Comparison of ENCODE assay signal across 8 cellular contexts in genomic region chr2:160493227-160494028, GRCh38. TPM values are rescaled to one million over a fixed set of nuclear protein-coding genes. Genes with fewer than 3 reads are reported as not detected.
A peak's percentile ranks its signal among the peaks of the same experiment; 100 is the strongest.
DNase-seq lines count a peak whose midpoint lies in the region; ATAC-seq and TF ChIP-seq lines count a peak whose summit lies in the region.

TSS of gene RBMS1 (minus strand) at chr2:160493807. CDS start at chr2:160493363, 444 bp downstream.

- no peaks in the 10 kb centered on the region for H3K27me3 Mint-ChIP-seq in activated T-cell treated with anti-CD3 and anti-CD28 coated beads, Interleukin-2, amount 50 U/mL, for 72 hours (ENCODE audit: low read depth)
- peaks cover 0 to 12% (median 0%) of the 10 kb centered on the region in 5 donors for H3K27me3 Mint-ChIP-seq in naive thymus-derived CD4-positive, alpha-beta T cell
- H3K27me3 Mint-ChIP-seq in stimulated activated naive CD8-positive, alpha-beta T cell treated with anti-CD3 and anti-CD28 coated beads, Interleukin-15, Interleukin-2, amounts not matched to agents 100 ng/mL and 50 ng/mL, for 24 hours: no peaks in the 10 kb centered on the region

- peaks cover 2 to 8% of the 10 kb centered on the region in 2 donors for H3K36me3 Mint-ChIP-seq in activated T-cell treated with anti-CD3 and anti-CD28 coated beads, Interleukin-2, amount 50 U/mL, for 72 hours (ENCODE audit: insufficient read depth in 2 of 2)
- peaks cover 0 to 5% (median 0%) of the 10 kb centered on the region in 5 donors for H3K36me3 Mint-ChIP-seq in naive thymus-derived CD4-positive, alpha-beta T cell
- H3K36me3 Mint-ChIP-seq in stimulated activated naive CD8-positive, alpha-beta T cell treated with anti-CD3 and anti-CD28 coated beads, Interleukin-15, Interleukin-2, amounts not matched to agents 100 ng/mL and 50 ng/mL, for 24 hours (ENCODE audit: low read depth): no peaks in the 10 kb centered on the region

- no peaks in the 10 kb centered on the region for H3K9me3 ChIP-seq in OCI-LY3 (ENCODE audit: insufficient read depth, low read length)
- no peaks in the 10 kb centered on the region for H3K9me3 ChIP-seq in naive thymus-derived CD4-positive, alpha-beta T cell (ENCODE audit: control insufficient read depth in 2 of 3, low read length in 3 of 3)

- H3K4me3 ChIP-seq in BJ (ENCODE audit: low read depth, low read length): peak within 1 kb of the TSS; percentile 87
- H3K4me3 ChIP-seq in HFF-Myc (replicated peaks; ENCODE audit: low read depth, low read length): peak within 1 kb of the TSS; percentile 73
- H3K4me3 ChIP-seq in OCI-LY3 (ENCODE audit: low read length): peak within 1 kb of the TSS; percentile 80
- peak within 1 kb of the TSS; percentile 64 for H3K4me3 ChIP-seq in naive thymus-derived CD4-positive, alpha-beta T cell (ENCODE audit: low read length)

- no peaks in the 10 kb centered on the region for H3K79me2 ChIP-seq in OCI-LY3 (ENCODE audit: low read length)

- H3K27me3 ChIP-seq in BJ (ENCODE audit: control insufficient read depth, insufficient read depth, low read length): no peaks in the 10 kb centered on the region
- H3K27me3 ChIP-seq in OCI-LY3 (ENCODE audit: low read depth, low read length): peaks cover 16% of the 10 kb centered on the region
- H3K27me3 ChIP-seq in naive thymus-derived CD4-positive, alpha-beta T cell (ENCODE audit: control insufficient read depth in 2 of 2, insufficient read depth in 2 of 2, low read length in 2 of 2): no peaks in the 10 kb centered on the region

- TF ChIP-seq CTCF in BJ (IDR thresholded peaks at IDR 0.05; ENCODE audit: insufficient read depth, low read depth, low read length) (no peak), HFF-Myc (IDR thresholded peaks at IDR 0.05; ENCODE audit: low read depth, low read length, missing control alignments) (no peak), OCI-LY3 (IDR thresholded peaks at IDR 0.05; ENCODE audit: low read depth, low read length) (no peak)

- H3K9ac ChIP-seq in OCI-LY3 (ENCODE audit: low read length): peak within 1 kb of the TSS; percentile 52

- intact Hi-C loops in naive thymus-derived CD4-positive, alpha-beta T cell (cut with micrococcal nuclease): loop anchor here (1.0 to 10.0 kb wide), 12 partner anchors 10 to 1851 kb away; partner anchors contain the start of genes GCA (in 1 of the 2) and TANK (in 1 of the 2)

- H3K4me3 Mint-ChIP-seq in activated T-cell treated with anti-CD3 and anti-CD28 coated beads, Interleukin-2, amount 50 U/mL, for 72 hours: peak within 1 kb of the TSS; percentile 94 to 95
- H3K4me3 Mint-ChIP-seq in naive thymus-derived CD4-positive, alpha-beta T cell: peak within 1 kb of the TSS; percentile 87 to 98 (median 96)
- peak within 1 kb of the TSS; percentile 90 for H3K4me3 Mint-ChIP-seq in stimulated activated naive CD8-positive, alpha-beta T cell treated with anti-CD3 and anti-CD28 coated beads, Interleukin-15, Interleukin-2, amounts not matched to agents 100 ng/mL and 50 ng/mL, for 24 hours

- POLR2A ChIA-PET in BJ (lab: Charles Lee): interaction anchor here (0.6 kb wide), 1 partner anchor 42 kb away, joined by 3 read pairs; no protein-coding TSS in a partner anchor
- POLR2A ChIA-PET in naive thymus-derived CD4-positive, alpha-beta T cell (lab: Charles Lee): interaction anchor here (0.7 to 1.7 kb wide), 7 partner anchors 11 to 235 kb away, joined by 3 to 7 read pairs (median 3); no protein-coding TSS in a partner anchor

- peak within 1 kb of the TSS; percentile 92 for H3K27ac Mint-ChIP-seq in activated T-cell treated with anti-CD3 and anti-CD28 coated beads, Interleukin-2, amount 50 U/mL, for 72 hours
- H3K27ac Mint-ChIP-seq in naive thymus-derived CD4-positive, alpha-beta T cell: peak within 1 kb of the TSS; percentile 91 to 98 (median 97)
- peak within 1 kb of the TSS; percentile 84 for H3K27ac Mint-ChIP-seq in stimulated activated naive CD8-positive, alpha-beta T cell treated with anti-CD3 and anti-CD28 coated beads, Interleukin-15, Interleukin-2, amounts not matched to agents 100 ng/mL and 50 ng/mL, for 24 hours

- peaks cover 51% of the 10 kb centered on the region for H3K4me1 Mint-ChIP-seq in activated T-cell treated with anti-CD3 and anti-CD28 coated beads, Interleukin-2, amount 50 U/mL, for 72 hours (ENCODE audit: low read depth)
- peaks cover 17 to 56% (median 47%) of the 10 kb centered on the region in 7 donors for H3K4me1 Mint-ChIP-seq in naive thymus-derived CD4-positive, alpha-beta T cell
- H3K4me1 Mint-ChIP-seq in stimulated activated naive CD8-positive, alpha-beta T cell treated with anti-CD3 and anti-CD28 coated beads, Interleukin-15, Interleukin-2, amounts not matched to agents 100 ng/mL and 50 ng/mL, for 24 hours (ENCODE audit: low read depth): peaks cover 60% of the 10 kb centered on the region

- no peaks in the 10 kb centered on the region for H3K4me1 ChIP-seq in OCI-LY3 (ENCODE audit: low read length)
- peaks cover 3 to 10% of the 10 kb centered on the region in 2 donors for H3K4me1 ChIP-seq in naive thymus-derived CD4-positive, alpha-beta T cell (ENCODE audit: control insufficient read depth in 2 of 2, insufficient read depth in 2 of 2, low read length in 2 of 2)

- no peaks in the 10 kb centered on the region for H3K9me3 Mint-ChIP-seq in activated T-cell treated with anti-CD3 and anti-CD28 coated beads, Interleukin-2, amount 50 U/mL, for 72 hours
- H3K9me3 Mint-ChIP-seq in naive thymus-derived CD4-positive, alpha-beta T cell: no peaks in the 10 kb centered on the region
- no peaks in the 10 kb centered on the region for H3K9me3 Mint-ChIP-seq in stimulated activated naive CD8-positive, alpha-beta T cell treated with anti-CD3 and anti-CD28 coated beads, Interleukin-15, Interleukin-2, amounts not matched to agents 100 ng/mL and 50 ng/mL, for 24 hours

- no peak within 1 kb of the TSS for H3K27ac ChIP-seq in OCI-LY3 (ENCODE audit: low read length)
- peak within 1 kb of the TSS; percentile 96 for H3K27ac ChIP-seq in naive thymus-derived CD4-positive, alpha-beta T cell (ENCODE audit: low read depth, low read length)

- CTCF ChIA-PET in BJ (lab: Yijun Ruan, JAX): interaction anchor here (0.7 kb wide), 1 partner anchor 91 kb away, joined by 3 read pairs; no protein-coding TSS in a partner anchor
- CTCF ChIA-PET in naive thymus-derived CD4-positive, alpha-beta T cell (lab: Charles Lee): no interaction called here

- no peak within 1 kb of the TSS for H2AFZ ChIP-seq in OCI-LY3 (ENCODE audit: low read depth, low read length)

- H4K20me1 ChIP-seq in OCI-LY3 (ENCODE audit: insufficient read depth, low read length): no peaks in the 10 kb centered on the region

- H3K36me3 ChIP-seq in BJ (ENCODE audit: control insufficient read depth, insufficient read depth, low read length) (no peaks in the 10 kb centered on the region), OCI-LY3 (replicated peaks; ENCODE audit: low read depth, low read length) (no peaks in the 10 kb centered on the region)
- H3K36me3 ChIP-seq in naive thymus-derived CD4-positive, alpha-beta T cell (ENCODE audit: control insufficient read depth in 2 of 3, insufficient read depth in 3 of 3, low read length in 3 of 3): peaks cover 0 to 11% (median 0%) of the 10 kb centered on the region in 3 experiments

- DNase-seq in BJ (ENCODE audit: low read depth) (no peak), HFF-Myc (ENCODE audit: extremely low read depth, low read depth) (no peak), fibroblast of gingiva (ENCODE audit: low read depth) (peak; percentile 57)
- DNase-seq in activated T-cell treated with anti-CD3 and anti-CD28 coated beads, Interleukin-2, amount 50 U/mL, for 72 hours: peak; percentile 61 to 63
- DNase-seq in naive thymus-derived CD4-positive, alpha-beta T cell: peak; percentile 36 to 63 (median 57)

- ATAC-seq in activated T-cell treated with anti-CD3 and anti-CD28 coated beads, Interleukin-2, amount 50 U/mL, for 72 hours (replicated peaks in 1 of 2): peak; percentile 42 to 63
- peak; percentile 55 for ATAC-seq in naive thymus-derived CD4-positive, alpha-beta T cell
- ATAC-seq in HG03457 (IDR thresholded peaks at IDR 0.05; ENCODE audit: unreplicated experiment): no peak

- H3K4me2 ChIP-seq in OCI-LY3 (ENCODE audit: low read length): peak within 1 kb of the TSS; percentile 51

RNA-seq across cellular contexts. Expression of gene RBMS1, which starts in this region (rescaled TPM):
- 80.1 and 95.9 TPM in 2 replicates for polyA plus RNA-seq in BJ (2011; rRNA removed)
- polyA minus RNA-seq in BJ (2011; rRNA and poly(A)+ RNA removed): 76.5 and 99.5 TPM in 2 replicates
- total RNA-seq in activated T-cell treated with anti-CD3 and anti-CD28 coated beads, Interleukin-2, amount 50 U/mL, for 72 hours: 10 to 100 TPM; 48.4 to 55.1 TPM
- 100 to 1,000 TPM in 3 of 5 experiments, 10 to 100 TPM in 2; 74.4 to 123 (median 101) TPM for total RNA-seq in naive thymus-derived CD4-positive, alpha-beta T cell
- polyA plus RNA-seq in naive thymus-derived CD4-positive, alpha-beta T cell: 100 to 1,000 TPM; 136 to 137 TPM

Comparison
In these comparisons a context has a peak if more than half of its experiments do, and no peak if none do; other contexts are left out.
1. DNase-seq: peak in activated T-cell treated with anti-CD3 and anti-CD28 coated beads, Interleukin-2, amount 50 U/mL, for 72 hours (2 of 2), fibroblast of gingiva (single experiment) and naive thymus-derived CD4-positive, alpha-beta T cell (9 of 9); none in BJ (single experiment) and HFF-Myc (single experiment).
2. Peak in every context shown above with its lines, with median percentiles within 50 percentile points of each other: H3K4me3 ChIP-seq, H3K27ac Mint-ChIP-seq and H3K4me3 Mint-ChIP-seq.